Comparison of ENCODE assay signal across 17 cellular contexts in the genomic region with DNA sequence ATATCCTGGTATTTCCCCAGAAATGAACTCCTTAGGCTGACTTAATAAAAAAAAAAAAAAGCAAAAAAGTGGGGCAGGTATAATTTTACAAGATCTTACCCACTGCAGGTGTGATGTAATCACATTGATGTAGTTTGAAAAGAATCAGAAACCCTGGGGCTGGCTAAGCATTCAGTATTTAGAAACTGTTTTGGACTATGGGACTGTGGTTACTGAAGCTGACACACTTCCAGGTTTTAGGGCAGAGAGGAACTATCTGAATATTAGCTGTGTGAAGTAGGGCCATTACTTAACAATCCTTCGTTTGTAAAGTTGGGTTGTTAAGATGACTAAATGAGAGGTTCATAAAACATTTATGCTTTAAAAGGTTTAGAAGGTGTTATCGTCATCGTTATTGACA.
A peak's percentile ranks its signal among the peaks of the same experiment; 100 is the strongest.
DNase-seq lines count a peak whose midpoint lies in the region; ATAC-seq and TF ChIP-seq lines count a peak whose summit lies in the region.
"Had no signal": no experiment of that assay in that cellular context is flagged by ENCODE, and none has a peak within 500 bp of the region (broad histone marks: within the 10 kb centered on the region; RNA-seq: fewer than 3 reads in every experiment).

No MANE protein-coding gene starts in this region.

- H3K4me1 ChIP-seq in mucosa of descending colon (ENCODE audit: low read depth) (peaks cover 11% of the 10 kb centered on the region), uterus (no peaks in the 10 kb centered on the region)

- no peaks in the 10 kb centered on the region for H3K36me3 ChIP-seq in mucosa of descending colon (ENCODE audit: low read depth)
- no peaks in the 10 kb centered on the region for H3K36me3 ChIP-seq in uterus

- no peak for TF ChIP-seq POLR2A in uterus (IDR thresholded peaks at IDR 0.05)

- DNase-seq in CD1c-positive myeloid dendritic cell (ENCODE audit: extremely low spot score): peak; percentile 53
- DNase-seq in NCI-H226: peak; percentile 22
- peak; percentile 21 to 50 for DNase-seq in cardiac fibroblast (ENCODE audit: low read depth in 2 of 2)
- DNase-seq in mucosa of descending colon: no peak
- DNase-seq in central memory CD4-positive, alpha-beta T cell: no peak
- no peak for DNase-seq in posterior vena cava (ENCODE audit: low spot score)
- DNase-seq in uterus: no peak
- DNase-seq: activated CD4-positive, alpha-beta T cell treated with anti-CD3 and anti-CD28 coated beads for 36 hours; amniotic stem cell; CD8-positive, alpha-beta memory T cell; DMS79 treated with DMSO at 0.1 percent for 48 hours; MM.1S; NCI-H2107; NCI-H524 treated with DMSO at 0.1 percent for 48 hours; stimulated activated CD4-positive, alpha-beta T cell treated with anti-CD3 and anti-CD28 coated beads, Interleukin-4, amount 100 ng/mL, for 24 hours had no signal

- H3K4me3 ChIP-seq in cardiac fibroblast (replicated peaks in 1 of 2; ENCODE audit: low read depth in 2 of 2, low read length in 2 of 2) (no peak overlapping the region), mucosa of descending colon (no peak overlapping the region), uterus (no peak overlapping the region)
- H3K4me3 ChIP-seq: coronary artery had no signal

- peak; percentile 15 for ATAC-seq in mucosa of descending colon
- ATAC-seq in HG03460 (IDR thresholded peaks at IDR 0.05; ENCODE audit: unreplicated experiment): no peak
- ATAC-seq: activated CD4-positive, alpha-beta T cell treated with anti-CD3 and anti-CD28 coated beads for 36 hours had no signal

- intact Hi-C loops in mucosa of descending colon (cut with DNase I, micrococcal nuclease) (no loop called here), posterior vena cava (cut with DNase I) (loop anchor here in 1 of 2 donors (5.0 kb wide), 1 partner anchor 373 kb away; no protein-coding TSS in a partner anchor), uterus (cut with DNase I; ENCODE audit: low total_unique reads) (no loop called here)

- TF ChIP-seq CTCF in cardiac fibroblast (IDR thresholded peaks at IDR 0.05; ENCODE audit: low read depth, low read length) (no peak), mucosa of descending colon (IDR thresholded peaks at IDR 0.05) (no peak), uterus (IDR thresholded peaks at IDR 0.05) (no peak)

- H3K27ac ChIP-seq in uterus: no peak overlapping the region
- H3K27ac ChIP-seq: coronary artery had no signal

- H3K9me3 ChIP-seq in mucosa of descending colon: no peaks in the 10 kb centered on the region
- H3K9me3 ChIP-seq in uterus: no peaks in the 10 kb centered on the region

- no peaks in the 10 kb centered on the region for H3K27me3 ChIP-seq in uterus

Comparison
In these comparisons a context has a peak if more than half of its experiments do, and no peak if none do; other contexts are left out.
1. DNase-seq: peak in CD1c-positive myeloid dendritic cell (single experiment), NCI-H226 (single experiment) and cardiac fibroblast (2 of 2); none in mucosa of descending colon (0 of 3), central memory CD4-positive, alpha-beta T cell (single experiment), posterior vena cava (single experiment) and uterus (0 of 2).